Comparison of ENCODE assay signal across 25 cellular contexts in the genomic region with DNA sequence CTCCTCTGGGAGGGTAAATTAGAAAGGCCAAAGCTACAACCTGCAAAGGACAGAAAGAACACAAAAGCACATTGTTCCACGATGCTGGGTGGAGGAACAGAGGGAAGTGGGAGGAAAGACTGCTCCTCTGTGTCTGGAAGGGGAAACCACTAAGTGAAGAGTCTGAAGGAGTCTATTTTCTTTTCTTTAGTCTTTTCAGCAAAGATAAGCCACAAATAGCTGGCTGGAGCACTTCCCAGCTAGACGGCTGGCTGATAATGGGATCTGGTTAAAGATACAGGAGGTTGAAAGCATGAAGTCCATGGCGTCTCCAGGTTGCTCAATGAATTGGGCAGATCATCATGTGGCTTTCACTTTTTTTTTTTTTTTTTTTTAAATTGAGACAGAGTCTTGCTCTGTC.
DNase-seq lines count a peak whose midpoint lies in the region; ATAC-seq and TF ChIP-seq lines count a peak whose summit lies in the region.
"Had no signal": no experiment of that assay in that cellular context is flagged by ENCODE, and none has a peak within 500 bp of the region (broad histone marks: within the 10 kb centered on the region; RNA-seq: fewer than 3 reads in every experiment).

No MANE protein-coding gene starts in this region.

- no peak overlapping the region for H4K8ac ChIP-seq in mesendoderm (ENCODE audit: low read depth, low read length)

- H3K27ac ChIP-seq in cardiac muscle cell (peak overlapping the region; percentile 70), left ventricle myocardium inferior (replicated peaks) (no peak overlapping the region), brain microvascular endothelial cell (no peak overlapping the region), mesendoderm (ENCODE audit: low read depth, low read length) (peak overlapping the region; percentile 27)
- H3K27ac ChIP-seq: SJSA1, uterus had no signal

- no peak for ATAC-seq in GM19397 (IDR thresholded peaks at IDR 0.05; ENCODE audit: unreplicated experiment)
- ATAC-seq in GM21825 (IDR thresholded peaks at IDR 0.05; ENCODE audit: unreplicated experiment) = no peak
- ATAC-seq: HCT116, sciatic nerve had no signal

- H2BK120ac ChIP-seq in mesendoderm (ENCODE audit: low read depth, low read length) = no peak overlapping the region

- DNase-seq in cardiac muscle cell (ENCODE audit: low read depth in 1 of 2, low spot score in 1 of 2) (peak in 1 of 2 donors; percentile 84), left ventricle myocardium inferior (no peak), brain microvascular endothelial cell (peak; percentile 35), mesendoderm (peak; percentile 76), CD1c-positive myeloid dendritic cell (ENCODE audit: extremely low spot score) (no peak)
- DNase-seq in stimulated activated naive CD4-positive, alpha-beta T cell (lab: John Stamatoyannopoulos, UW) = no peak
- DNase-seq: activated CD4-positive, alpha-beta memory T cell treated with anti-CD3 and anti-CD28 coated beads for 36 hours; activated CD4-positive, CD25-positive, alpha-beta regulatory T cell treated with anti-CD3 and anti-CD28 coated beads, Interleukin-2, amount 50 U/mL, for 72 hours; activated CD8-positive, alpha-beta memory T cell treated with anti-CD3 and anti-CD28 coated beads, Interleukin-2, amount 50 U/mL, for 48 hours; activated naive CD4-positive, alpha-beta T cell treated with anti-CD3 and anti-CD28 coated beads, Interleukin-2, amount 10 ng/mL, durations not matched to agents 7 days and 5 days; amniotic stem cell; BE2C; DMS153; GDM1; NCI-H1436; NCI-H446; NCI-H82; RPMI8226; stimulated activated naive CD4-positive, alpha-beta T cell treated with Interleukin-2 at 50 U/mL for 16 hours; uterus had no signal

- H3K4me3 ChIP-seq in cardiac muscle cell = no peak overlapping the region
- H3K4me3 ChIP-seq in left ventricle myocardium inferior = no peak overlapping the region
- no peak overlapping the region for H3K4me3 ChIP-seq in brain microvascular endothelial cell (ENCODE audit: low read depth, low read length)
- no peak overlapping the region for H3K4me3 ChIP-seq in mesendoderm (ENCODE audit: low read length)
- H3K4me3 ChIP-seq: SJSA1, uterus had no signal

- intact Hi-C loops in left ventricle myocardium inferior (cut with micrococcal nuclease) = no loop called here

- no peak overlapping the region for H3K4me2 ChIP-seq in mesendoderm (ENCODE audit: low read length)

- no peak overlapping the region for H2BK15ac ChIP-seq in mesendoderm (replicated peaks; ENCODE audit: low read depth)

- no peak overlapping the region for H2AK5ac ChIP-seq in mesendoderm (ENCODE audit: low read length)

- WGBS in mesendoderm (ENCODE audit: extremely low coverage, insufficient coverage, low lambda C conversion rate) = no CpG with 5 or more reads among the region's 3 CpGs

- H3K18ac ChIP-seq in mesendoderm (ENCODE audit: low read length) = no peak overlapping the region

- H3K36me3 ChIP-seq in cardiac muscle cell = no peaks in the 10 kb centered on the region
- no peaks in the 10 kb centered on the region for H3K36me3 ChIP-seq in left ventricle myocardium inferior
- H3K36me3 ChIP-seq in brain microvascular endothelial cell (replicated peaks) = no peaks in the 10 kb centered on the region
- no peaks in the 10 kb centered on the region for H3K36me3 ChIP-seq in mesendoderm (ENCODE audit: control insufficient read depth, insufficient read depth, low read length)
- H3K36me3 ChIP-seq: BE2C, SJSA1, uterus had no signal

- H4K5ac ChIP-seq in mesendoderm (ENCODE audit: low read length) = no peak overlapping the region

- no peak overlapping the region for H3K9ac ChIP-seq in mesendoderm (ENCODE audit: low read length)

- in situ Hi-C loops in brain microvascular endothelial cell (cut with HindIII; ENCODE audit: low pct_ligation_motif_present, low sequenced_read_pairs) = no loop called here

- no peaks in the 10 kb centered on the region for H3K79me1 ChIP-seq in mesendoderm (ENCODE audit: low read length)

- no peaks in the 10 kb centered on the region for H3K79me2 ChIP-seq in mesendoderm (ENCODE audit: control insufficient read depth, insufficient read depth, low read length)

- TF ChIP-seq CTCF in cardiac muscle cell (IDR thresholded peaks at IDR 0.05; ENCODE audit: low read depth, low read length) (no peak), left ventricle myocardium inferior (IDR thresholded peaks at IDR 0.05; ENCODE audit: borderline replicate concordance) (no peak), brain microvascular endothelial cell (IDR thresholded peaks at IDR 0.05; ENCODE audit: low read depth, low read length, missing control alignments) (no peak)

- H2BK5ac ChIP-seq in mesendoderm (ENCODE audit: low read length) = no peak overlapping the region

- peak overlapping the region; percentile 80 for H3K56ac ChIP-seq in mesendoderm (ENCODE audit: low read length)

- no peaks in the 10 kb centered on the region for H3K9me3 ChIP-seq in cardiac muscle cell (ENCODE audit: low read depth)
- no peaks in the 10 kb centered on the region for H3K9me3 ChIP-seq in left ventricle myocardium inferior (replicated peaks)
- H3K9me3 ChIP-seq: BE2C, SJSA1, uterus had no signal

- H3K4ac ChIP-seq in mesendoderm (ENCODE audit: low read depth, low read length) = no peak overlapping the region

- peaks cover 8% of the 10 kb centered on the region for H3K4me1 ChIP-seq in cardiac muscle cell (ENCODE audit: low read depth)
- H3K4me1 ChIP-seq in left ventricle myocardium inferior = no peaks in the 10 kb centered on the region
- H3K4me1 ChIP-seq in mesendoderm (ENCODE audit: control insufficient read depth, low read depth, low read length) = peaks cover 3% of the 10 kb centered on the region
- H3K4me1 ChIP-seq: SJSA1, uterus had no signal

- H3K23ac ChIP-seq in mesendoderm (ENCODE audit: low read length) = no peak overlapping the region

- H3K27me3 ChIP-seq in cardiac muscle cell (no peaks in the 10 kb centered on the region), left ventricle myocardium inferior (ENCODE audit: low read depth) (peaks cover 66% of the 10 kb centered on the region), brain microvascular endothelial cell (replicated peaks) (no peaks in the 10 kb centered on the region), mesendoderm (ENCODE audit: insufficient read depth, low read length, poor library complexity) (no peaks in the 10 kb centered on the region)
- H3K27me3 ChIP-seq: uterus had no signal

Comparison
In these comparisons a context has a peak if more than half of its experiments do, and no peak if none do; other contexts are left out.
1. H3K27ac ChIP-seq: peak in cardiac muscle cell (single experiment) and mesendoderm (single experiment); none in left ventricle myocardium inferior (single experiment) and brain microvascular endothelial cell (single experiment).
2. DNase-seq: peak in brain microvascular endothelial cell (single experiment) and mesendoderm (single experiment); none in left ventricle myocardium inferior (single experiment), stimulated activated naive CD4-positive, alpha-beta T cell (0 of 6) and CD1c-positive myeloid dendritic cell (single experiment).